Comparison of ENCODE assay signal across 1 cellular context in genomic region chr2:215833531-215834162, GRCh38.
TF ChIP-seq lines count a peak whose summit lies in the region.

No MANE protein-coding gene starts in this region.

TF ChIP-seq in HepG2, 621 proteins besides CTCF, POLR2A, EP300 and RAD21 (continued from another document and continues in another):
- TF ChIP-seq ZNF296 (CRISPR knock-in tag; conservative IDR thresholded peaks at IDR 0.05) = no peak
- TF ChIP-seq, protein P1, sequence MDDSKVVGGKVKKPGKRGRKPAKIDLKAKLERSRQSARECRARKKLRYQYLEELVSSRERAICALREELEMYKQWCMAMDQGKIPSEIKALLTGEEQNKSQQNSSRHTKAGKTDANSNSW (CRISPR knock-in tag; IDR thresholded peaks at IDR 0.05; ENCODE audit: borderline replicate concordance) = no peak
- TF ChIP-seq, protein P2, sequence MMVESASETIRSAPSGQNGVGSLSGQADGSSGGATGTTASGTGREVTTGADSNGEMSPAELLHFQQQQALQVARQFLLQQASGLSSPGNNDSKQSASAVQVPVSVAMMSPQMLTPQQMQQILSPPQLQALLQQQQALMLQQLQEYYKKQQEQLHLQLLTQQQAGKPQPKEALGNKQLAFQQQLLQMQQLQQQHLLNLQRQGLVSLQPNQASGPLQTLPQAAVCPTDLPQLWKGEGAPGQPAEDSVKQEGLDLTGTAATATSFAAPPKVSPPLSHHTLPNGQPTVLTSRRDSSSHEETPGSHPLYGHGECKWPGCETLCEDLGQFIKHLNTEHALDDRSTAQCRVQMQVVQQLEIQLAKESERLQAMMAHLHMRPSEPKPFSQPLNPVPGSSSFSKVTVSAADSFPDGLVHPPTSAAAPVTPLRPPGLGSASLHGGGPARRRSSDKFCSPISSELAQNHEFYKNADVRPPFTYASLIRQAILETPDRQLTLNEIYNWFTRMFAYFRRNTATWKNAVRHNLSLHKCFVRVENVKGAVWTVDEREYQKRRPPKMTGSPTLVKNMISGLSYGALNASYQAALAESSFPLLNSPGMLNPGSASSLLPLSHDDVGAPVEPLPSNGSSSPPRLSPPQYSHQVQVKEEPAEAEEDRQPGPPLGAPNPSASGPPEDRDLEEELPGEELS (CRISPR knock-in tag; IDR thresholded peaks at IDR 0.05) = peak; percentile 97
- no peak for TF ChIP-seq ZNF776 (CRISPR knock-in tag; IDR thresholded peaks at IDR 0.05)
- no peak for TF ChIP-seq RARG (CRISPR knock-in tag; IDR thresholded peaks at IDR 0.05; ENCODE audit: low read depth)
- TF ChIP-seq, protein P3, sequence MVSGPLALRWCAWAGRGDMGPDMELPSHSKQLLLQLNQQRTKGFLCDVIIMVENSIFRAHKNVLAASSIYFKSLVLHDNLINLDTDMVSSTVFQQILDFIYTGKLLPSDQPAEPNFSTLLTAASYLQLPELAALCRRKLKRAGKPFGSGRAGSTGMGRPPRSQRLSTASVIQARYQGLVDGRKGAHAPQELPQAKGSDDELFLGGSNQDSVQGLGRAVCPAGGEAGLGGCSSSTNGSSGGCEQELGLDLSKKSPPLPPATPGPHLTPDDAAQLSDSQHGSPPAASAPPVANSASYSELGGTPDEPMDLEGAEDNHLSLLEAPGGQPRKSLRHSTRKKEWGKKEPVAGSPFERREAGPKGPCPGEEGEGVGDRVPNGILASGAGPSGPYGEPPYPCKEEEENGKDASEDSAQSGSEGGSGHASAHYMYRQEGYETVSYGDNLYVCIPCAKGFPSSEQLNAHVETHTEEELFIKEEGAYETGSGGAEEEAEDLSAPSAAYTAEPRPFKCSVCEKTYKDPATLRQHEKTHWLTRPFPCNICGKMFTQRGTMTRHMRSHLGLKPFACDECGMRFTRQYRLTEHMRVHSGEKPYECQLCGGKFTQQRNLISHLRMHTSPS (CRISPR knock-in tag; IDR thresholded peaks at IDR 0.05; ENCODE audit: low read depth) = no peak
- TF ChIP-seq ZNF235 (CRISPR knock-in tag; IDR thresholded peaks at IDR 0.05; ENCODE audit: borderline replicate concordance) = no peak
- TF ChIP-seq, protein P4, sequence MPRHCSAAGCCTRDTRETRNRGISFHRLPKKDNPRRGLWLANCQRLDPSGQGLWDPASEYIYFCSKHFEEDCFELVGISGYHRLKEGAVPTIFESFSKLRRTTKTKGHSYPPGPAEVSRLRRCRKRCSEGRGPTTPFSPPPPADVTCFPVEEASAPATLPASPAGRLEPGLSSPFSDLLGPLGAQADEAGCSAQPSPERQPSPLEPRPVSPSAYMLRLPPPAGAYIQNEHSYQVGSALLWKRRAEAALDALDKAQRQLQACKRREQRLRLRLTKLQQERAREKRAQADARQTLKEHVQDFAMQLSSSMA (CRISPR knock-in tag; IDR thresholded peaks at IDR 0.05) = peak; percentile 52; the same call in 1 of the 2 replicates
- TF ChIP-seq TOPORS (CRISPR knock-in tag; IDR thresholded peaks at IDR 0.05) = 0 out of 2 replicates have a peak, but pooled peaks have one; percentile 27
- TF ChIP-seq, protein P5, sequence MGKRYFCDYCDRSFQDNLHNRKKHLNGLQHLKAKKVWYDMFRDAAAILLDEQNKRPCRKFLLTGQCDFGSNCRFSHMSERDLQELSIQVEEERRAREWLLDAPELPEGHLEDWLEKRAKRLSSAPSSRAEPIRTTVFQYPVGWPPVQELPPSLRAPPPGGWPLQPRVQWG (CRISPR knock-in tag; IDR thresholded peaks at IDR 0.05; ENCODE audit: borderline replicate concordance, low read depth) = no peak
- no peak for TF ChIP-seq CENPX (CRISPR knock-in tag; IDR thresholded peaks at IDR 0.05)
- TF ChIP-seq ZNF234 (CRISPR knock-in tag; conservative IDR thresholded peaks at IDR 0.05) = no peak
- no peak for TF ChIP-seq ARNT (IDR thresholded peaks at IDR 0.05)
- TF ChIP-seq ZBED4 (CRISPR knock-in tag; IDR thresholded peaks at IDR 0.05; ENCODE audit: borderline replicate concordance) = no peak; the same call in 1 of the 2 replicates
- no peak for TF ChIP-seq GPN1 (CRISPR knock-in tag; IDR thresholded peaks at IDR 0.05; ENCODE audit: borderline replicate concordance)
- no peak for TF ChIP-seq ZNF367 (CRISPR knock-in tag; IDR thresholded peaks at IDR 0.05; ENCODE audit: borderline replicate concordance)
- TF ChIP-seq KDM5B (CRISPR knock-in tag; IDR thresholded peaks at IDR 0.05; ENCODE audit: borderline replicate concordance) = no peak
- no peak for TF ChIP-seq HMGA1 (CRISPR knock-in tag; conservative IDR thresholded peaks at IDR 0.05)
- TF ChIP-seq, protein P6, sequence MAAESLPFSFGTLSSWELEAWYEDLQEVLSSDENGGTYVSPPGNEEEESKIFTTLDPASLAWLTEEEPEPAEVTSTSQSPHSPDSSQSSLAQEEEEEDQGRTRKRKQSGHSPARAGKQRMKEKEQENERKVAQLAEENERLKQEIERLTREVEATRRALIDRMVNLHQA (CRISPR knock-in tag; IDR thresholded peaks at IDR 0.05) = no peak
- no peak for TF ChIP-seq SRF (IDR thresholded peaks at IDR 0.05; ENCODE audit: low read depth, low read length)
- TF ChIP-seq KDM4B (CRISPR knock-in tag; IDR thresholded peaks at IDR 0.05) = peak; percentile 78
- no peak for TF ChIP-seq ATRX (CRISPR knock-in tag; IDR thresholded peaks at IDR 0.05; ENCODE audit: borderline replicate concordance)
- TF ChIP-seq SAFB2 (CRISPR knock-in tag; IDR thresholded peaks at IDR 0.05; ENCODE audit: borderline replicate concordance, low read depth) = no peak
- TF ChIP-seq, protein P7, sequence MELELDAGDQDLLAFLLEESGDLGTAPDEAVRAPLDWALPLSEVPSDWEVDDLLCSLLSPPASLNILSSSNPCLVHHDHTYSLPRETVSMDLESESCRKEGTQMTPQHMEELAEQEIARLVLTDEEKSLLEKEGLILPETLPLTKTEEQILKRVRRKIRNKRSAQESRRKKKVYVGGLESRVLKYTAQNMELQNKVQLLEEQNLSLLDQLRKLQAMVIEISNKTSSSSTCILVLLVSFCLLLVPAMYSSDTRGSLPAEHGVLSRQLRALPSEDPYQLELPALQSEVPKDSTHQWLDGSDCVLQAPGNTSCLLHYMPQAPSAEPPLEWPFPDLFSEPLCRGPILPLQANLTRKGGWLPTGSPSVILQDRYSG (CRISPR knock-in tag; IDR thresholded peaks at IDR 0.05) = no peak
- TF ChIP-seq ZNF274 (CRISPR knock-in tag; IDR thresholded peaks at IDR 0.05) = no peak
- no peak for TF ChIP-seq ZNF879 (CRISPR knock-in tag; IDR thresholded peaks at IDR 0.05)
- TF ChIP-seq GABPB1 (CRISPR knock-in tag; IDR thresholded peaks at IDR 0.05) = peak; percentile 50
- no peak; the same call in 1 of the 2 replicates for TF ChIP-seq ZNF782 (CRISPR knock-in tag; IDR thresholded peaks at IDR 0.05; ENCODE audit: borderline replicate concordance)
- no peak for TF ChIP-seq ZKSCAN5 (CRISPR knock-in tag; IDR thresholded peaks at IDR 0.05)
- TF ChIP-seq ZNF281 (CRISPR knock-in tag; IDR thresholded peaks at IDR 0.05; ENCODE audit: borderline replicate concordance) = peak; percentile 70; the same call in 1 of the 2 replicates
- TF ChIP-seq ZNF24 (IDR thresholded peaks at IDR 0.05) = 0 out of 2 replicates have a peak, but pooled peaks have one; percentile 29
- TF ChIP-seq SMARCE1 (IDR thresholded peaks at IDR 0.05; ENCODE audit: borderline replicate concordance) = no peak
- TF ChIP-seq TBL1XR1 (IDR thresholded peaks at IDR 0.05; ENCODE audit: borderline replicate concordance, low read length, partially characterized antibody) = peak; percentile 51
- TF ChIP-seq, protein P8, sequence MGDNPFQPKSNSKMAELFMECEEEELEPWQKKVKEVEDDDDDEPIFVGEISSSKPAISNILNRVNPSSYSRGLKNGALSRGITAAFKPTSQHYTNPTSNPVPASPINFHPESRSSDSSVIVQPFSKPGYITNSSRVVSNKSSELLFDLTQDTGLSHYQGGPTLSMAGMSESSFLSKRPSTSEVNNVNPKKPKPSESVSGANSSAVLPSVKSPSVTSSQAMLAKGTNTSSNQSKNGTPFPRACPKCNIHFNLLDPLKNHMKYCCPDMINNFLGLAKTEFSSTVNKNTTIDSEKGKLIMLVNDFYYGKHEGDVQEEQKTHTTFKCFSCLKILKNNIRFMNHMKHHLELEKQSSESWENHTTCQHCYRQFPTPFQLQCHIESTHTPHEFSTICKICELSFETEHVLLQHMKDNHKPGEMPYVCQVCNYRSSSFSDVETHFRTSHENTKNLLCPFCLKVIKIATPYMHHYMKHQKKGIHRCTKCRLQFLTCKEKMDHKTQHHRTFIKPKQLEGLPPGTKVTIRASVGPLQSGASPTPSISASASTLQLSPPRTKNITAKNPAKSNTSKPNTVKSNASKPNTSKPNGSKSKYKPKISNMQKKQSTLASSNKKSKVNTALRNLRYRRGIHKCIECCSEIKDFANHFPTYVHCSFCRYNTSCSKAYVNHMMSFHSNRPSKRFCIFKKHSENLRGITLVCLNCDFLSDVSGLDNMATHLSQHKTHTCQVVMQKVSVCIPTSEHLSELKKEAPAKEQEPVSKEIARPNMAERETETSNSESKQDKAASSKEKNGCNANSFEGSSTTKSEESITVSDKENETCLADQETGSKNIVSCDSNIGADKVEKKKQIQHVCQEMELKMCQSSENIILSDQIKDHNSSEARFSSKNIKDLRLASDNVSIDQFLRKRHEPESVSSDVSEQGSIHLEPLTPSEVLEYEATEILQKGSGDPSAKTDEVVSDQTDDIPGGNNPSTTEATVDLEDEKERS (CRISPR knock-in tag; IDR thresholded peaks at IDR 0.05) = peak; percentile 96
- TF ChIP-seq, protein P9, sequence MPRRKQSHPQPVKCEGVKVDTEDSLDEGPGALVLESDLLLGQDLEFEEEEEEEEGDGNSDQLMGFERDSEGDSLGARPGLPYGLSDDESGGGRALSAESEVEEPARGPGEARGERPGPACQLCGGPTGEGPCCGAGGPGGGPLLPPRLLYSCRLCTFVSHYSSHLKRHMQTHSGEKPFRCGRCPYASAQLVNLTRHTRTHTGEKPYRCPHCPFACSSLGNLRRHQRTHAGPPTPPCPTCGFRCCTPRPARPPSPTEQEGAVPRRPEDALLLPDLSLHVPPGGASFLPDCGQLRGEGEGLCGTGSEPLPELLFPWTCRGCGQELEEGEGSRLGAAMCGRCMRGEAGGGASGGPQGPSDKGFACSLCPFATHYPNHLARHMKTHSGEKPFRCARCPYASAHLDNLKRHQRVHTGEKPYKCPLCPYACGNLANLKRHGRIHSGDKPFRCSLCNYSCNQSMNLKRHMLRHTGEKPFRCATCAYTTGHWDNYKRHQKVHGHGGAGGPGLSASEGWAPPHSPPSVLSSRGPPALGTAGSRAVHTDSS (CRISPR knock-in tag; conservative IDR thresholded peaks at IDR 0.05) = no peak
- 0 out of 2 replicates have a peak, but pooled peaks have one; percentile 43 for TF ChIP-seq ZSCAN30 (CRISPR knock-in tag; IDR thresholded peaks at IDR 0.05)
- no peak for TF ChIP-seq SNRNP70 (IDR thresholded peaks at IDR 0.05; ENCODE audit: low read depth, low read length)
- no peak for TF ChIP-seq RAD51 (IDR thresholded peaks at IDR 0.05; ENCODE audit: borderline replicate concordance)
- TF ChIP-seq AGO2 (optimal IDR thresholded peaks at IDR 0.05; ENCODE audit: low read depth, low read length) = no peak
- TF ChIP-seq SNAI1 (CRISPR knock-in tag; IDR thresholded peaks at IDR 0.05; ENCODE audit: borderline replicate concordance) = no peak
- no peak for TF ChIP-seq PTBP1 (IDR thresholded peaks at IDR 0.05; ENCODE audit: low read depth, low read length, poor library complexity, severe bottlenecking)
- no peak for TF ChIP-seq ZNF883 (CRISPR knock-in tag; IDR thresholded peaks at IDR 0.05; ENCODE audit: not compliant biosample characterization)
- TF ChIP-seq ZNF841 (CRISPR knock-in tag; IDR thresholded peaks at IDR 0.05; ENCODE audit: borderline replicate concordance) = no peak
- peak; percentile 73 for TF ChIP-seq FOSL2 (CRISPR knock-in tag; IDR thresholded peaks at IDR 0.05)
- TF ChIP-seq, protein P10, sequence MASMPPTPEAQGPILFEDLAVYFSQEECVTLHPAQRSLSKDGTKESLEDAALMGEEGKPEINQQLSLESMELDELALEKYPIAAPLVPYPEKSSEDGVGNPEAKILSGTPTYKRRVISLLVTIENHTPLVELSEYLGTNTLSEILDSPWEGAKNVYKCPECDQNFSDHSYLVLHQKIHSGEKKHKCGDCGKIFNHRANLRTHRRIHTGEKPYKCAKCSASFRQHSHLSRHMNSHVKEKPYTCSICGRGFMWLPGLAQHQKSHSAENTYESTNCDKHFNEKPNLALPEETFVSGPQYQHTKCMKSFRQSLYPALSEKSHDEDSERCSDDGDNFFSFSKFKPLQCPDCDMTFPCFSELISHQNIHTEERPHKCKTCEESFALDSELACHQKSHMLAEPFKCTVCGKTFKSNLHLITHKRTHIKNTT (CRISPR knock-in tag; IDR thresholded peaks at IDR 0.05) = no peak
